Comparison of ENCODE assay signal across 1 cellular context in the genomic region with DNA sequence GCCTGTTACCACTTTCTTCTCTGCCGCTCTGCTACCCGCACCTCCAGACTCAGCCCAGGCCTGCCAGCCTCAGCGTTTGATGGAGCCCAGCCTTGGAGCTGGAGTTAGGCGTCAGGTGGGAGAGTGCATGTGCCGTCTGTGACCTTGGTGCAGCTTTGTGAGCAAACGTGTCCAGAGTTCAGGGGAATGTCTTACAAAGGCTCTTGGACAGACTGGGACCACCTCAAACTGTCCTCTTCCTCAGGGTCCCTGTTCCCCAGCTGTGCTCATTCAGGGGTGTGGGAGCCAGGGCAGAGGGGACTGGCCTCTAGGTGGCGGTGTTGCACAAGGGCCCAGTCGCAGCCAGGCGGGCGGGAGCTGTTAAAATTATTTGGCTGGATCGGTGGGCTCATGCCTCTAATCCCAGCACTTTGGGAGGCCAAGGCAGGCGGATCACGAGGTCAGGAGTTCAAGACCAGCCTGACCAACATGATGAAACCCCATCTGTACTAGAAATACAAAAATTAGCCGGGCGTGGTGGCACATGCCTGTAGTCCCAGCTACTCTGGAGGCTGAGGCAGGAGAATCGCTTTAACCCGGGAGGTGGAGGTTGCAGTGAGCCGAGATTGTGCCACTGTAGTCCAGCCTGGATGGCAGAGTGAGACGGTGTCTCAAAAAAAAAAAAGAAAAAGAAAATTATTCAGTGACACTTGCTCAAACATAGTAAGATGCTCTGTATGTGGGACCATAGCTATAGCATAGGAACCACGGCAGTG.
TF ChIP-seq lines count a peak whose summit lies in the region.

No MANE protein-coding gene starts in this region.

TF ChIP-seq in HEK293, 187 proteins besides CTCF, POLR2A, EP300 and RAD21:
- TF ChIP-seq ZSCAN30 (tag by site-specific recombination; IDR thresholded peaks at IDR 0.05) (no peak), ZNF221 (tag by site-specific recombination; IDR thresholded peaks at IDR 0.05; ENCODE audit: borderline replicate concordance) (no peak), ZNF2 (tag by site-specific recombination; IDR thresholded peaks at IDR 0.05) (peak; percentile 89), ZNF654 (tag by site-specific recombination; IDR thresholded peaks at IDR 0.05; ENCODE audit: low read depth) (peak; percentile 35), KLF1 (tag by site-specific recombination; IDR thresholded peaks at IDR 0.05) (no peak)
- TF ChIP-seq, protein P1, sequence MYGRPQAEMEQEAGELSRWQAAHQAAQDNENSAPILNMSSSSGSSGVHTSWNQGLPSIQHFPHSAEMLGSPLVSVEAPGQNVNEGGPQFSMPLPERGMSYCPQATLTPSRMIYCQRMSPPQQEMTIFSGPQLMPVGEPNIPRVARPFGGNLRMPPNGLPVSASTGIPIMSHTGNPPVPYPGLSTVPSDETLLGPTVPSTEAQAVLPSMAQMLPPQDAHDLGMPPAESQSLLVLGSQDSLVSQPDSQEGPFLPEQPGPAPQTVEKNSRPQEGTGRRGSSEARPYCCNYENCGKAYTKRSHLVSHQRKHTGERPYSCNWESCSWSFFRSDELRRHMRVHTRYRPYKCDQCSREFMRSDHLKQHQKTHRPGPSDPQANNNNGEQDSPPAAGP (tag by site-specific recombination; IDR thresholded peaks at IDR 0.05): no peak
